ENCODE assay signal across 17 cellular contexts in the genomic region with DNA sequence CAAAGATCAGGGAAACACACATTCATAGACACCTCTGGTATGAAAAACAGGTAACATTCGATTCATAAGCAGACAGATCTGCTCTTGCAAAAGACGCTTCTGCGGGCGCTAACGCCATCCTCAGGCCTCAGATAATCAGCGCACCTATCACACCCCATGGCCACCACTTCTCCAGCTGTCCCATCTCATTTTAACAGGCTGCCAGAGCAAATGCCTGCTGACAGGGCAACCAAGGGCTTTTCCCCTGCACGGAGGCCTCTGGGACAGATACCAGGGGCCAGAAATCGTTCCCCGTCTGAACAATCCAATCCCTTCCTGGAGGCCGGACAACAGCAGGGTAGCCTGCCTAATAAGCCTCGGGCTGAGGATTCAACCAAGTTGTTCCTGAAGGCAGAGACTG. TPM values are rescaled to one million over a fixed set of nuclear protein-coding genes. Genes with fewer than 3 reads are reported as not detected.
"Had no signal": no experiment of that assay in that cellular context is flagged by ENCODE, and none has a peak within 500 bp of the region (broad histone marks: within the 10 kb centered on the region; RNA-seq: fewer than 3 reads in every experiment).

No MANE protein-coding gene starts in this region.

- H3K36me3 ChIP-seq: suprapubic skin had no signal

- H3K9me3 ChIP-seq: esophagus muscularis mucosa, suprapubic skin had no signal

- H3K4me3 ChIP-seq: esophagus muscularis mucosa, suprapubic skin had no signal

- H3K27ac ChIP-seq: esophagus muscularis mucosa, suprapubic skin had no signal

- ATAC-seq: natural killer cell had no signal

- FAIRE-seq: colon had no signal

- DNase-seq: activated CD4-positive, alpha-beta T cell treated with anti-CD3 and anti-CD28 coated beads for 1 hour; activated CD4-positive, alpha-beta T cell treated with anti-CD3 and anti-CD28 coated beads, Interleukin-2, amount 50 U/mL, for 4 hours; activated naive CD4-positive, alpha-beta T cell treated with anti-CD3 and anti-CD28 coated beads, Interleukin-2, amount 50 U/mL, for 16 hours; activated T-cell treated with anti-CD3 and anti-CD28 coated beads, Interleukin-2, amount 50 U/mL, for 1 hour; glutamatergic neuron; immature natural killer cell; natural killer cell; posterior cingulate gyrus had no signal

- H3K27me3 ChIP-seq: esophagus muscularis mucosa, suprapubic skin had no signal

RNA-seq across cellular contexts. Expression of gene HTR3D, which starts 29.1 kb away (rescaled TPM):
- total RNA-seq: activated T-helper 2 cell treated with anti-CD3 and anti-CD28 coated beads, Interferon-gamma antibody, Interleukin-2, Interleukin-4, amounts not matched to agents 10 μg/mL and 5 μg/mL and 100 μg/mL, durations not matched to agents 14 hours and 24 hours and 36 hours; esophagus muscularis mucosa; fibroblast of villous mesenchyme; lung microvascular endothelial cell; mononuclear cell; natural killer cell; SK-MEL-5; suprapubic skin had no signal
- polyA plus RNA-seq: adipose tissue, immature natural killer cell had no signal

RNA-seq across cellular contexts. Expression of gene HTR3C, which starts 50.4 kb away (rescaled TPM):
- total RNA-seq: activated T-helper 2 cell treated with anti-CD3 and anti-CD28 coated beads, Interferon-gamma antibody, Interleukin-2, Interleukin-4, amounts not matched to agents 10 μg/mL and 5 μg/mL and 100 μg/mL, durations not matched to agents 14 hours and 24 hours and 36 hours; esophagus muscularis mucosa; fibroblast of villous mesenchyme; lung microvascular endothelial cell; mononuclear cell; natural killer cell; SK-MEL-5; suprapubic skin had no signal
- polyA plus RNA-seq: adipose tissue, immature natural killer cell had no signal
